ENCODE assay signal across 17 cellular contexts in the genomic region with DNA sequence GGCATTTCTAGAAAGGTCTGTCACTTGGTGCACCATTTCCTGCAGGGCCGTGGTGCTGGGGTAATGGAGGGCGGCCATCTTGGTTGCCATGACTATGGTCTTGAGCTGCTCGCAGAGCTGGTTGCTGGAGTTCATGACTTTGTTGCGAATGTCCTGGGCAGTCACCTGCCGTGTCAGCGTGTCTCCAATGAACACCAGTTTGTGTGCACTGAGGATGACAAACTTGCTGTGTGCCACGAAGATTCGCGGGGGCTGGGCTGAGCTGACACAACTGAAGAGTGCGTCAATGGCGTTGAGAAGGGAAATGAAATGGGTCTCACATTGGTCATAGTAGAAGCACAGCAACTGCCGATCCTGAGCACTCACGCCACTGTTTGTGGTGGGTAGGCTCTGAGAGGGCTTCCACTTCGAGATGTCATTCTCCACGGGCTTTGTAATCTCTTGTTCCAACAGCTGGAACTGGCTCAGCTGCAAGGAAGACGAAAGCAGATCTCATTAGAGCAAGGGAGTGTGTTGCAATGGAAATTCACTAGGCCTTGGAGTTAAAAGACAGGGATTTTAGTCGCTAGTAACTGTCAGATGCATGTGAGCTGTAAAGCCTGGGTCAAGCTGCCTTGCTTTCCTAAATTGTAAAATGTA.
"Had no signal": no experiment of that assay in that cellular context is flagged by ENCODE, and none has a peak within 500 bp of the region (broad histone marks: within the 10 kb centered on the region; RNA-seq: fewer than 3 reads in every experiment).

No MANE protein-coding gene starts in this region.

- H3K4me3 Mint-ChIP-seq: activated CD4-positive, alpha-beta T cell treated with anti-CD3 and anti-CD28 coated beads for 36 hours; activated naive CD4-positive, alpha-beta T cell treated with anti-CD3 and anti-CD28 coated beads, Interleukin-2, amount 50 U/mL, for 24 hours; neural progenitor cell; WTC11 had no signal

- ATAC-seq: activated CD4-positive, alpha-beta T cell treated with anti-CD3 and anti-CD28 coated beads for 36 hours; pancreas; WTC11 had no signal

- H3K4me1 Mint-ChIP-seq: activated CD4-positive, alpha-beta T cell treated with anti-CD3 and anti-CD28 coated beads for 36 hours; activated naive CD4-positive, alpha-beta T cell treated with anti-CD3 and anti-CD28 coated beads, Interleukin-2, amount 50 U/mL, for 24 hours; neural progenitor cell had no signal

- DNase-seq: activated CD4-positive, alpha-beta T cell treated with anti-CD3 and anti-CD28 coated beads for 36 hours; activated CD4-positive, alpha-beta T cell treated with anti-CD3 and anti-CD28 coated beads, Interleukin-2, amount 50 U/mL, for 48 hours; activated gamma-delta T cell; cerebellar nuclear complex; cortex of kidney; pancreas; stimulated activated CD4-positive, alpha-beta T cell treated with anti-CD3 and anti-CD28 coated beads, Interleukin-12 subunit alpha, Interleukin-12 subunit beta, amount 100 ng/mL, for 4 hours; stimulated activated CD4-positive, alpha-beta T cell treated with anti-CD3 and anti-CD28 coated beads, Interleukin-1b, Interleukin-23, amount 100 ng/mL, for 48 hours; stimulated activated CD8-positive, alpha-beta memory T cell treated with anti-CD3 and anti-CD28 coated beads, Interleukin-4, amount 100 ng/mL, for 48 hours; stimulated activated naive CD4-positive, alpha-beta T cell treated with Interleukin-2 at 50 U/mL for 16 hours had no signal

- H3K4me1 ChIP-seq: breast epithelium, neural progenitor cell, tibial nerve had no signal

- H3K27me3 Mint-ChIP-seq: activated CD4-positive, alpha-beta T cell treated with anti-CD3 and anti-CD28 coated beads for 36 hours; activated naive CD4-positive, alpha-beta T cell treated with anti-CD3 and anti-CD28 coated beads, Interleukin-2, amount 50 U/mL, for 24 hours had no signal

- H3K4me2 ChIP-seq: neural progenitor cell had no signal

- H3K4me3 ChIP-seq: breast epithelium, lung, neural progenitor cell, pancreas, tibial nerve had no signal

- H3K27ac ChIP-seq: breast epithelium, neural progenitor cell, pancreas, tibial nerve had no signal

- FAIRE-seq: astrocyte, pancreas had no signal

- H3K9ac ChIP-seq: neural progenitor cell had no signal

- H3K36me3 ChIP-seq: neural progenitor cell, pancreas had no signal

- H3K27me3 ChIP-seq: breast epithelium, neural progenitor cell, pancreas, tibial nerve had no signal

- H2AFZ ChIP-seq: neural progenitor cell had no signal

- H3K9me3 ChIP-seq: breast epithelium, pancreas had no signal

- H3K27ac Mint-ChIP-seq: activated CD4-positive, alpha-beta T cell treated with anti-CD3 and anti-CD28 coated beads for 36 hours; activated naive CD4-positive, alpha-beta T cell treated with anti-CD3 and anti-CD28 coated beads, Interleukin-2, amount 50 U/mL, for 24 hours; neural progenitor cell; WTC11 had no signal
